In genomic region chr14:35986219-35986573, GRCh38 we compare ENCODE assay signal across 13 cellular contexts.
DNase-seq lines count a peak whose midpoint lies in the region; ATAC-seq and TF ChIP-seq lines count a peak whose summit lies in the region.
"Had no signal": no experiment of that assay in that cellular context is flagged by ENCODE, and none has a peak within 500 bp of the region (broad histone marks: within the 10 kb centered on the region; RNA-seq: fewer than 3 reads in every experiment).

No MANE protein-coding gene starts in this region.

- TF ChIP-seq CTCF in dorsolateral prefrontal cortex (IDR thresholded peaks at IDR 0.05 in 54 of 56, conservative IDR thresholded peaks at IDR 0.05 in 2 of 56; ENCODE audit: low read depth in 1 of 56, partially characterized antibody in 56 of 56) = no peak

- no peak for DNase-seq in dorsolateral prefrontal cortex
- DNase-seq in cerebellum (ENCODE audit: low spot score) = no peak
- no peak for DNase-seq in DMS114 treated with DMSO at 0.1 percent for 48 hours (lab: John Stamatoyannopoulos, UW; ENCODE audit: unreplicated experiment)
- no peak for DNase-seq in NCI-H146 (lab: John Stamatoyannopoulos, UW)
- DNase-seq: NCI-H446 treated with DMSO at 0.1 percent for 48 hours; stimulated activated naive CD8-positive, alpha-beta T cell treated with anti-CD3 and anti-CD28 coated beads, Interleukin-15, amount 100 ng/mL, for 72 hours; T-helper 1 cell had no signal

- H3K27me3 ChIP-seq in dorsolateral prefrontal cortex = no peaks in the 10 kb centered on the region
- H3K27me3 ChIP-seq: ascending aorta had no signal

- ATAC-seq in GM18909 (IDR thresholded peaks at IDR 0.05; ENCODE audit: poor library complexity, unreplicated experiment) (peak; percentile 88), GM21723 (IDR thresholded peaks at IDR 0.05; ENCODE audit: unreplicated experiment) (peak; percentile 81), HG03460 (IDR thresholded peaks at IDR 0.05; ENCODE audit: unreplicated experiment) (peak; percentile 85), GM18520 (IDR thresholded peaks at IDR 0.05; ENCODE audit: unreplicated experiment) (no peak)

- intact Hi-C loops in dorsolateral prefrontal cortex (cut with DNase I) = loop anchor here (5.0 kb wide), 2 partner anchors 36 to 89 kb away; no protein-coding TSS in a partner anchor

- H3K4me3 ChIP-seq in dorsolateral prefrontal cortex = peak overlapping the region in 5 of 59 donors; percentile 5 to 31 (median 21)
- H3K4me3 ChIP-seq: ascending aorta had no signal

- peak overlapping the region; percentile 76 to 100 (median 98) for H3K27ac ChIP-seq in dorsolateral prefrontal cortex
- H3K27ac ChIP-seq: ascending aorta, epithelial cell of prostate had no signal
